Comparison of ENCODE assay signal across 1 cellular context in the genomic region with DNA sequence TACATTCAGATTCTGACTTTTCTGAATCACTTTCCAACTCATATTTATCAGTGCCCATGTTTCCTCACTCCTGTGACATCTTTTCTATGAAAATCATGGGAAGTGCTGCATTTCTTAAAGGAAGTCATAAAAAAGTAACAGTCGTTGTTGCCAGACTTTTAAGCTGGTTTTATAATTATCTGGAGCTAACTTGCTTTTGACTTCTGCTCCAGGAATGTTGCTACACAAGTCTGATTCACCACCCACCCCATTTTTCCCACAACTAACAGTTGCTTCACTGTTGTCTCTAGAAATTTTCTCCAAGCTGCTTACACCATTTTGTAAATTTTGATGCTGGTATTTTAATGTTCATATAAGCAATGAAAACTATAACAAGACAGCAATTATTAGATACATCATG.
A peak's percentile ranks its signal among the peaks of the same experiment; 100 is the strongest.
TF ChIP-seq lines count a peak whose summit lies in the region.

No MANE protein-coding gene starts in this region.

TF ChIP-seq in HCT116, 20 proteins besides CTCF, POLR2A, EP300 and RAD21:
- TF ChIP-seq POLR2AphosphoS5 (IDR thresholded peaks at IDR 0.05; ENCODE audit: low read depth, low read length) (peak; percentile 35; the same call in 1 of the 2 replicates), JUND (IDR thresholded peaks at IDR 0.05) (peak; percentile 65), CBX3 (IDR thresholded peaks at IDR 0.05; ENCODE audit: low read depth) (peak; percentile 66; the same call in 1 of the 2 replicates), FOSL1 (IDR thresholded peaks at IDR 0.05; ENCODE audit: low read depth) (peak; percentile 74), YY1 (IDR thresholded peaks at IDR 0.05; ENCODE audit: extremely low read depth, insufficient replicate concordance, low read depth, low read length) (peak; percentile 61), CEBPB (IDR thresholded peaks at IDR 0.05; ENCODE audit: low read depth) (peak; percentile 84), SP1 (IDR thresholded peaks at IDR 0.05; ENCODE audit: low read depth) (peak; percentile 74)
- TF ChIP-seq, protein P1, sequence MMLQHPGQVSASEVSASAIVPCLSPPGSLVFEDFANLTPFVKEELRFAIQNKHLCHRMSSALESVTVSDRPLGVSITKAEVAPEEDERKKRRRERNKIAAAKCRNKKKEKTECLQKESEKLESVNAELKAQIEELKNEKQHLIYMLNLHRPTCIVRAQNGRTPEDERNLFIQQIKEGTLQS (IDR thresholded peaks at IDR 0.05): no peak
- TF ChIP-seq, protein P2, sequence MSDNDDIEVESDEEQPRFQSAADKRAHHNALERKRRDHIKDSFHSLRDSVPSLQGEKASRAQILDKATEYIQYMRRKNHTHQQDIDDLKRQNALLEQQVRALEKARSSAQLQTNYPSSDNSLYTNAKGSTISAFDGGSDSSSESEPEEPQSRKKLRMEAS (IDR thresholded peaks at IDR 0.05): no peak
